Comparison of ENCODE assay signal across 1 cellular context in the genomic region with DNA sequence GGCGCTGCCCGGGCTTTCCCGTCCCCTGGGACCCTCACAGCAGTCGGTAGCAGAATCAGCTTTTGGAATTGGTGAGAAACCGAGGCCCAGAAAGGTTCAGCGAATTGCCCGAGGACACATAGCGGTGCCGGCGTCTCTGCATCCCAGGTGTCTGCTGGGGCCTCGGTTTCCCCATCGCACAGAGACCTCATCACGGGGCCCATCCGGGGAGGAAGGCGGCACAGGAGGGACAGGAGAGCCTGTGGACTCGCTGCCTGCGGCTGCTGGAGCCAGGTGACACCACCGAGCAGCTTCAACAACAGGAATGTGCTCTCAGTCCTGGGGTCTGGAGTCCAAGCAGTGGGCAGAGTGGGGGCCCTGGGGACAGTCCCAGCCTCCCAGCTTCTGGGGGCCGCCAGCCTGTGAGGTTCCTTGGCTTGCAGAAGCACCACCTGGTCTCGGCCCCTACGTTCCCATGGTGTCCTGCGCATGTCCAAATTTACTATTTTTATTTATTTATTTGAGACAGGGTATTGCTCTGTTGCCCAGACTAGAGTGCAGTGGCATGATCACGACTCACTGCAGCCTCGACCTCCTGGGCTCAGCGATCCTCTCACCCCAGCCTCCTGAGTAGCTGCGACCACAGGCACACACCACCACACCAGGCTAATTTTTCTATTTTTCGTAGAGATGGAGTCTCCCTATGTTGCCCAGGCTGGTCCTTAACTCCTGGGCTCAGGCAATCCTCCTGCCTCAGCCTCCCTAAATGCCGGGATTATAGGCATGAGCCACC.
TF ChIP-seq lines count a peak whose summit lies in the region.

No MANE protein-coding gene starts in this region.

TF ChIP-seq in GM23338, 12 proteins besides CTCF, POLR2A, EP300 and RAD21 (continued from another document):
- TF ChIP-seq, protein P1, sequence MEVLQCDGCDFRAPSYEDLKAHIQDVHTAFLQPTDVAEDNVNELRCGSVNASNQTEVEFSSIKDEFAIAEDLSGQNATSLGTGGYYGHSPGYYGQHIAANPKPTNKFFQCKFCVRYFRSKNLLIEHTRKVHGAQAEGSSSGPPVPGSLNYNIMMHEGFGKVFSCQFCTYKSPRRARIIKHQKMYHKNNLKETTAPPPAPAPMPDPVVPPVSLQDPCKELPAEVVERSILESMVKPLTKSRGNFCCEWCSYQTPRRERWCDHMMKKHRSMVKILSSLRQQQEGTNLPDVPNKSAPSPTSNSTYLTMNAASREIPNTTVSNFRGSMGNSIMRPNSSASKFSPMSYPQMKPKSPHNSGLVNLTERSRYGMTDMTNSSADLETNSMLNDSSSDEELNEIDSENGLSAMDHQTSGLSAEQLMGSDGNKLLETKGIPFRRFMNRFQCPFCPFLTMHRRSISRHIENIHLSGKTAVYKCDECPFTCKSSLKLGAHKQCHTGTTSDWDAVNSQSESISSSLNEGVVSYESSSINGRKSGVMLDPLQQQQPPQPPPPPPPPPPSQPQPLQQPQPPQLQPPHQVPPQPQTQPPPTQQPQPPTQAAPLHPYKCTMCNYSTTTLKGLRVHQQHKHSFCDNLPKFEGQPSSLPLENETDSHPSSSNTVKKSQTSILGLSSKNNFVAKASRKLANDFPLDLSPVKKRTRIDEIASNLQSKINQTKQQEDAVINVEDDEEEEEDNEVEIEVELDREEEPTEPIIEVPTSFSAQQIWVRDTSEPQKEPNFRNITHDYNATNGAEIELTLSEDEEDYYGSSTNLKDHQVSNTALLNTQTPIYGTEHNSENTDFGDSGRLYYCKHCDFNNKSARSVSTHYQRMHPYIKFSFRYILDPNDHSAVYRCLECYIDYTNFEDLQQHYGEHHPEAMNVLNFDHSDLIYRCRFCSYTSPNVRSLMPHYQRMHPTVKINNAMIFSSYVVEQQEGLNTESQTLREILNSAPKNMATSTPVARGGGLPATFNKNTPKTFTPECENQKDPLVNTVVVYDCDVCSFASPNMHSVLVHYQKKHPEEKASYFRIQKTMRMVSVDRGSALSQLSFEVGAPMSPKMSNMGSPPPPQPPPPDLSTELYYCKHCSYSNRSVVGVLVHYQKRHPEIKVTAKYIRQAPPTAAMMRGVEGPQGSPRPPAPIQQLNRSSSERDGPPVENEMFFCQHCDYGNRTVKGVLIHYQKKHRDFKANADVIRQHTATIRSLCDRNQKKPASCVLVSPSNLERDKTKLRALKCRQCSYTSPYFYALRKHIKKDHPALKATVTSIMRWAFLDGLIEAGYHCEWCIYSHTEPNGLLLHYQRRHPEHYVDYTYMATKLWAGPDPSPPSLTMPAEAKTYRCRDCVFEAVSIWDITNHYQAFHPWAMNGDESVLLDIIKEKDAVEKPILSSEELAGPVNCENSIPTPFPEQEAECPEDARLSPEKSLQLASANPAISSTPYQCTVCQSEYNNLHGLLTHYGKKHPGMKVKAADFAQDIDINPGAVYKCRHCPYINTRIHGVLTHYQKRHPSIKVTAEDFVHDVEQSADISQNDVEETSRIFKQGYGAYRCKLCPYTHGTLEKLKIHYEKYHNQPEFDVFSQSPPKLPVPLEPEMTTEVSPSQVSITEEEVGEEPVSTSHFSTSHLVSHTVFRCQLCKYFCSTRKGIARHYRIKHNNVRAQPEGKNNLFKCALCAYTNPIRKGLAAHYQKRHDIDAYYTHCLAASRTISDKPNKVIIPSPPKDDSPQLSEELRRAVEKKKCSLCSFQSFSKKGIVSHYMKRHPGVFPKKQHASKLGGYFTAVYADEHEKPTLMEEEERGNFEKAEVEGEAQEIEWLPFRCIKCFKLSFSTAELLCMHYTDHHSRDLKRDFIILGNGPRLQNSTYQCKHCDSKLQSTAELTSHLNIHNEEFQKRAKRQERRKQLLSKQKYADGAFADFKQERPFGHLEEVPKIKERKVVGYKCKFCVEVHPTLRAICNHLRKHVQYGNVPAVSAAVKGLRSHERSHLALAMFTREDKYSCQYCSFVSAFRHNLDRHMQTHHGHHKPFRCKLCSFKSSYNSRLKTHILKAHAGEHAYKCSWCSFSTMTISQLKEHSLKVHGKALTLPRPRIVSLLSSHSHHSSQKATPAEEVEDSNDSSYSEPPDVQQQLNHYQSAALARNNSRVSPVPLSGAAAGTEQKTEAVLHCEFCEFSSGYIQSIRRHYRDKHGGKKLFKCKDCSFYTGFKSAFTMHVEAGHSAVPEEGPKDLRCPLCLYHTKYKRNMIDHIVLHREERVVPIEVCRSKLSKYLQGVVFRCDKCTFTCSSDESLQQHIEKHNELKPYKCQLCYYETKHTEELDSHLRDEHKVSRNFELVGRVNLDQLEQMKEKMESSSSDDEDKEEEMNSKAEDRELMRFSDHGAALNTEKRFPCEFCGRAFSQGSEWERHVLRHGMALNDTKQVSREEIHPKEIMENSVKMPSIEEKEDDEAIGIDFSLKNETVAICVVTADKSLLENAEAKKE (CRISPR knock-in tag; IDR thresholded peaks at IDR 0.05) = no peak
- no peak for TF ChIP-seq ZNF331 (CRISPR knock-in tag; IDR thresholded peaks at IDR 0.05; ENCODE audit: low read depth)
- TF ChIP-seq EZH2phosphoT487 (IDR thresholded peaks at IDR 0.05; ENCODE audit: unreplicated experiment) = no peak
- no peak for TF ChIP-seq CREB1 (CRISPR knock-in tag; IDR thresholded peaks at IDR 0.05; ENCODE audit: low read depth)
- TF ChIP-seq ZNF114 (CRISPR knock-in tag; IDR thresholded peaks at IDR 0.05) = no peak
- TF ChIP-seq REST (IDR thresholded peaks at IDR 0.05; ENCODE audit: unreplicated experiment) = no peak
- no peak for TF ChIP-seq STAT1 (IDR thresholded peaks at IDR 0.05; ENCODE audit: unreplicated experiment)
- no peak for TF ChIP-seq ETS1 (IDR thresholded peaks at IDR 0.05)
- no peak for TF ChIP-seq POLR2AphosphoS5 (IDR thresholded peaks at IDR 0.05; ENCODE audit: low read depth)
- no peak for TF ChIP-seq JUNB (IDR thresholded peaks at IDR 0.05; ENCODE audit: unreplicated experiment)
- no peak for TF ChIP-seq NANOG (IDR thresholded peaks at IDR 0.05; ENCODE audit: borderline replicate concordance)
